ENCODE assay signal across 8 cellular contexts in genomic region chr18:31741096-31741735, GRCh38. TPM values are rescaled to one million over a fixed set of nuclear protein-coding genes. Genes with fewer than 3 reads are reported as not detected.
DNase-seq lines count a peak whose midpoint lies in the region; ATAC-seq and TF ChIP-seq lines count a peak whose summit lies in the region.

No MANE protein-coding gene starts in this region.

- no peak for ATAC-seq in aorta (ENCODE audit: low FRiP score)

- no peaks in the 10 kb centered on the region for H3K79me2 ChIP-seq in Loucy (ENCODE audit: insufficient read depth, low read length)

- no peaks in the 10 kb centered on the region for H4K20me1 ChIP-seq in Loucy (ENCODE audit: insufficient read depth, low read length, poor library complexity, severe bottlenecking)

- intact Hi-C loops in aorta (cut with DNase I) = loop anchor here (10.0 kb wide), 1 partner anchor 234 kb away; no protein-coding TSS in a partner anchor

- no peaks in the 10 kb centered on the region for H3K36me3 ChIP-seq in Loucy (ENCODE audit: insufficient read depth, low read length)
- no peaks in the 10 kb centered on the region for H3K36me3 ChIP-seq in aorta (ENCODE audit: control insufficient read depth in 1 of 2, insufficient read depth in 2 of 2, low read length in 1 of 2)

- H3K4me1 ChIP-seq in Loucy (ENCODE audit: insufficient read depth, low read length, poor library complexity, severe bottlenecking) = no peaks in the 10 kb centered on the region
- H3K4me1 ChIP-seq in aorta (ENCODE audit: control insufficient read depth in 1 of 2, insufficient read depth in 2 of 2, low read length in 2 of 2) = no peaks in the 10 kb centered on the region

- DNase-seq in NCI-H2081 (lab: John Stamatoyannopoulos, UW) = peak; percentile 18 to 34
- DNase-seq in NCI-H2081 treated with DMSO at 0.1 percent for 48 hours (lab: John Stamatoyannopoulos, UW) = no peak
- peak; percentile 52 for DNase-seq in effector CD4-positive, alpha-beta T cell
- DNase-seq in nephron progenitor cell = peak; percentile 44
- no peak for DNase-seq in type B pancreatic cell (ENCODE audit: extremely low spot score, unreplicated experiment)
- no peak for DNase-seq in aorta

- no peaks in the 10 kb centered on the region for H3K9me3 ChIP-seq in Loucy (ENCODE audit: insufficient read depth, low read depth, low read length)
- H3K9me3 ChIP-seq in aorta (ENCODE audit: control insufficient read depth, low read length) = peaks cover 1% of the 10 kb centered on the region

- H3K27me3 ChIP-seq in Loucy (ENCODE audit: insufficient read depth, low read length, poor library complexity, severe bottlenecking) (no peaks in the 10 kb centered on the region), aorta (ENCODE audit: control insufficient read depth in 1 of 2, insufficient read depth in 2 of 2, low read length in 1 of 2) (no peaks in the 10 kb centered on the region)

- WGBS in aorta, 2 donors = 55 to 56% methylated on average over 4 of the region's 4 CpGs

- TF ChIP-seq CTCF in Loucy (conservative IDR thresholded peaks at IDR 0.05; ENCODE audit: low read length) (peak; percentile 95), VCaP (conservative IDR thresholded peaks at IDR 0.05) (peak; percentile 84), nephron progenitor cell (IDR thresholded peaks at IDR 0.05) (peak; percentile 70), type B pancreatic cell (conservative IDR thresholded peaks at IDR 0.05) (peak; percentile 90)

- H3K9me2 ChIP-seq in Loucy (replicated peaks; ENCODE audit: low read depth, low read length) = no peaks in the 10 kb centered on the region

- H3K9me3 Mint-ChIP-seq in nephron progenitor cell = peaks cover 21% of the 10 kb centered on the region
- H3K9me3 Mint-ChIP-seq in type B pancreatic cell = peaks cover 9% of the 10 kb centered on the region

- no peak overlapping the region for H3K4me2 ChIP-seq in Loucy (ENCODE audit: low read depth, low read length, poor library complexity, severe bottlenecking)

- H3K9ac ChIP-seq in Loucy (ENCODE audit: low read depth, low read length, poor library complexity, severe bottlenecking) = no peak overlapping the region

- H2AFZ ChIP-seq in Loucy (ENCODE audit: low read length) = no peak overlapping the region

- H3K4me3 Mint-ChIP-seq in nephron progenitor cell = no peak overlapping the region
- no peak overlapping the region for H3K4me3 Mint-ChIP-seq in type B pancreatic cell

- H3K27ac Mint-ChIP-seq in nephron progenitor cell = no peak overlapping the region
- H3K27ac Mint-ChIP-seq in type B pancreatic cell = no peak overlapping the region

- H3K36me3 Mint-ChIP-seq in nephron progenitor cell (ENCODE audit: low read depth) (no peaks in the 10 kb centered on the region), type B pancreatic cell (no peaks in the 10 kb centered on the region)

- H3F3A ChIP-seq in Loucy (ENCODE audit: low read depth) = no peaks in the 10 kb centered on the region

- H3K4me1 Mint-ChIP-seq in nephron progenitor cell (no peaks in the 10 kb centered on the region), type B pancreatic cell (ENCODE audit: unreplicated experiment) (no peaks in the 10 kb centered on the region)

- H3K4me3 ChIP-seq in Loucy (ENCODE audit: low read length, poor library complexity, severe bottlenecking) = no peak overlapping the region
- H3K4me3 ChIP-seq in aorta (ENCODE audit: low read length in 2 of 2) = no peak overlapping the region

- no peaks in the 10 kb centered on the region for H3K27me3 Mint-ChIP-seq in nephron progenitor cell (ENCODE audit: low read depth, poor library complexity)
- no peaks in the 10 kb centered on the region for H3K27me3 Mint-ChIP-seq in type B pancreatic cell

- H3K27ac ChIP-seq in VCaP = no peak overlapping the region
- H3K27ac ChIP-seq in aorta (ENCODE audit: low read depth in 1 of 2, low read length in 2 of 2) = no peak overlapping the region

RNA-seq across cellular contexts. Expression of gene SLC25A52, which starts 19.5 kb away (rescaled TPM):
- total RNA-seq in type B pancreatic cell (ENCODE audit: low replicate concordance) = not detected in 2 replicates
- under 1 TPM in 1 of 2 donors, not detected in 1; 0.36 TPM for total RNA-seq in aorta
- not detected for polyA plus RNA-seq in aorta

RNA-seq across cellular contexts. Expression of gene B4GALT6, which starts 56.8 kb away (rescaled TPM):
- 35.9 and 47.5 TPM in 2 replicates for total RNA-seq in type B pancreatic cell (ENCODE audit: low replicate concordance)
- 1 to 10 TPM; 4.3 to 8.4 TPM for total RNA-seq in aorta
- 1 to 10 TPM in 1 of 2 donors, under 1 TPM in 1; 0.87 to 2.4 TPM for polyA plus RNA-seq in aorta

Comparison
In these comparisons a context has a peak if more than half of its experiments do, and no peak if none do; other contexts are left out.
1. DNase-seq: peak in NCI-H2081 (2 of 2), effector CD4-positive, alpha-beta T cell (single experiment) and nephron progenitor cell (single experiment); none in NCI-H2081 treated with DMSO at 0.1 percent for 48 hours (single experiment), type B pancreatic cell (single experiment) and aorta (0 of 2).
2. Peak in every context shown above with its lines, with median percentiles within 50 percentile points of each other: CTCF ChIP-seq.